In genomic region chr5:76270214-76270613, GRCh38 we compare ENCODE assay signal across 13 cellular contexts.
DNase-seq lines count a peak whose midpoint lies in the region; ATAC-seq and TF ChIP-seq lines count a peak whose summit lies in the region.
"Had no signal": no experiment of that assay in that cellular context is flagged by ENCODE, and none has a peak within 500 bp of the region (broad histone marks: within the 10 kb centered on the region; RNA-seq: fewer than 3 reads in every experiment).

No MANE protein-coding gene starts in this region.

- H3K27me3 Mint-ChIP-seq in nephron (ENCODE audit: low read depth): no peaks in the 10 kb centered on the region

- TF ChIP-seq POLR2A in vagina (IDR thresholded peaks at IDR 0.05) (no peak), GM18505 (IDR thresholded peaks at IDR 0.05; ENCODE audit: borderline replicate concordance, extremely low read depth, insufficient read depth, insufficient read length) (no peak)

- H3K27me3 ChIP-seq in vagina: no peaks in the 10 kb centered on the region
- H3K27me3 ChIP-seq: transverse colon had no signal

- peak; percentile 37 for DNase-seq in GM10266 (ENCODE audit: extremely low spot score)
- DNase-seq in activated naive CD4-positive, alpha-beta T cell treated with anti-CD3 and anti-CD28 coated beads, Interleukin-2, amount 50 U/mL, for 16 hours: peak; percentile 19
- DNase-seq in NCI-H1048 (lab: John Stamatoyannopoulos, UW): no peak
- DNase-seq in vagina (ENCODE audit: extremely low spot score in 2 of 2): no peak
- DNase-seq in NCI-H2029 treated with DMSO at 0.1 percent for 48 hours (lab: John Stamatoyannopoulos, UW): no peak
- DNase-seq: H7, NCI-H1417 treated with DMSO at 0.1 percent for 48 hours, PC-3, transverse colon had no signal

- H3K9me3 ChIP-seq in vagina: no peaks in the 10 kb centered on the region
- H3K9me3 ChIP-seq: transverse colon had no signal

- peak overlapping the region; percentile 44 to 77 (median 55) for H3K27ac Mint-ChIP-seq in nephron

- H3K4me1 ChIP-seq in vagina: no peaks in the 10 kb centered on the region

- no peak overlapping the region for H3K4me3 ChIP-seq in vagina
- H3K4me3 ChIP-seq: transverse colon had no signal

- TF ChIP-seq CTCF in GM10266 (IDR thresholded peaks at IDR 0.05; ENCODE audit: control insufficient read depth, insufficient read depth, low read depth, missing control alignments) (no peak), nephron (IDR thresholded peaks at IDR 0.05; ENCODE audit: unreplicated experiment in 3 of 3) (no peak), vagina (IDR thresholded peaks at IDR 0.05) (no peak)

- H3K27ac ChIP-seq in vagina: no peak overlapping the region
- H3K27ac ChIP-seq: HL-60, transverse colon had no signal

- intact Hi-C loops in vagina (cut with DNase I): no loop called here

- H3K4me1 Mint-ChIP-seq in nephron: peaks cover 21% of the 10 kb centered on the region

- no peaks in the 10 kb centered on the region for H3K36me3 Mint-ChIP-seq in nephron (ENCODE audit: low read depth)

- no peak overlapping the region for H3K4me3 Mint-ChIP-seq in nephron

- H3K36me3 ChIP-seq in vagina: no peaks in the 10 kb centered on the region
- H3K36me3 ChIP-seq: transverse colon had no signal

- H3K9me3 Mint-ChIP-seq in nephron: no peaks in the 10 kb centered on the region

- peak; percentile 50 for ATAC-seq in HG02642 (IDR thresholded peaks at IDR 0.05; ENCODE audit: poor library complexity, unreplicated experiment)
- ATAC-seq in GM18505 (IDR thresholded peaks at IDR 0.05; ENCODE audit: unreplicated experiment): no peak
- ATAC-seq: PC-3 had no signal

Comparison
In these comparisons a context has a peak if more than half of its experiments do, and no peak if none do; other contexts are left out.
1. DNase-seq: peak in GM10266 (single experiment) and activated naive CD4-positive, alpha-beta T cell treated with anti-CD3 and anti-CD28 coated beads, Interleukin-2, amount 50 U/mL, for 16 hours (single experiment); none in NCI-H1048 (single experiment), vagina (0 of 2) and NCI-H2029 treated with DMSO at 0.1 percent for 48 hours (single experiment).